7 cellular contexts compared by ENCODE assay signal in the genomic region with DNA sequence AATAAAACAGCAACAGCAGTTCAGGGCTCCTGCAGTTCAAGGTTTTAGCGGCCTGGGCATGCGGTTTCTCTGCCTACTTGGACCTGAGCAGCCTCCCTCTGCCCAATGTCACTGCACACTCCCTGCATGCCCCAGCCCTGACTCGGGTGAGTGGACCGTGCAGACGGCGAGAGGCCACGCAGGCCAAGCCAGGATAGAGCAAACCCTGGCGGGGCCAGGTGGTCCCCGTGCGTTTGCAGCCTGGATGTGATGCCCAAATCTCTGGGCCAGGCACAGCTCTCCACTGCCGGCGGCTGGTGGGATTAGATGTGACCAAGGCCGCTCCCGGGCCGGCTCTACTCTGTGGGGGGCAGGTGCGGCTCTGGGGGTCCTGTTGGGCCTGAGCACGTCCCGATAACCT.
DNase-seq lines count a peak whose midpoint lies in the region; ATAC-seq, FAIRE-seq and TF ChIP-seq lines count a peak whose summit lies in the region.
"Not testable (repeated sequence)": the region's sequence is repeated elsewhere in the genome, so short reads cannot be mapped to it uniquely, and the experiment has no call there.

No MANE protein-coding gene starts in this region.

- 88% methylated on average over 12 of the region's 18 CpGs for WGBS in K562 (ENCODE audit: insufficient coverage, low coverage, missing lambda C conversion rate)
- WGBS in spleen, 5 donors, result 90 to 97% (median 93%) methylated on average over 5 to 18 of the region's 18 CpGs

- not testable (repeated sequence) for TF ChIP-seq CTCF in Peyer's patch (IDR thresholded peaks at IDR 0.05); K562 (IDR thresholded peaks at IDR 0.05 in 2 of 3, conservative IDR thresholded peaks at IDR 0.05 in 1 of 3; ENCODE audit: insufficient read depth in 2 of 3, low read depth in 1 of 3, low read length in 3 of 3); osteoblast (IDR thresholded peaks at IDR 0.05; ENCODE audit: extremely low read depth, low read depth, low read length); spleen (IDR thresholded peaks at IDR 0.05 in 8 of 11, conservative IDR thresholded peaks at IDR 0.05 in 3 of 11)

- H3K9me1 ChIP-seq in K562 (ENCODE audit: control insufficient read depth, insufficient read depth, low read length), result not testable (repeated sequence)

- H3K4me2 ChIP-seq in K562 (ENCODE audit: insufficient read depth, low read length); osteoblast (ENCODE audit: insufficient read depth, low read length): not testable (repeated sequence)

- in situ Hi-C loops in K562 (cut with MboI), result not testable (repeated sequence)

- not testable (repeated sequence) for H3K27ac ChIP-seq in Peyer's patch; K562 (ENCODE audit: extremely low read depth, low read depth, low read length); osteoblast (ENCODE audit: low read depth, low read length); spleen

- TF ChIP-seq RAD21 in K562 (CRISPR knock-in tag; conservative IDR thresholded peaks at IDR 0.05 in 1 of 2, IDR thresholded peaks at IDR 0.05 in 1 of 2), result not testable (repeated sequence)

- POLR2A ChIA-PET in K562 (lab: Yijun Ruan, JAX), result interaction anchor here (0.6 to 1.6 kb wide), 2 partner anchors 13 to 14 kb away, joined by 3 to 4 read pairs; no protein-coding TSS in a partner anchor

- DNase-seq in Peyer's patch (peak in 2 of 3 donors; percentile 19 to 31), Right ventricle myocardium inferior (ENCODE audit: missing footprints) (peak; percentile 45), islet precursor cell (peak; percentile 38), osteoblast (ENCODE audit: insufficient read length, low spot score, missing footprints) (peak; percentile 38), spleen (peak; percentile 64)
- DNase-seq in activated effector memory CD4-positive, alpha-beta T cell treated with anti-CD3 and anti-CD28 coated beads, Interleukin-2, amount 50 U/mL, for 16 hours, result peak; percentile 33
- DNase-seq in K562 (ENCODE audit: extremely low read depth in 1 of 4, low spot score in 3 of 4), result not testable (repeated sequence)

- H3K4me1 ChIP-seq in Peyer's patch; osteoblast (ENCODE audit: insufficient read depth, low read length): not testable (repeated sequence)
- H3K4me1 ChIP-seq in K562 (replicated peaks in 1 of 2; ENCODE audit: control insufficient read depth in 2 of 2, insufficient read depth in 2 of 2, low read length in 2 of 2) (peaks cover 0 to 47% of the 10 kb centered on the region in 2 experiments; a peak in 2 of 5 replicates), spleen (peaks cover 0 to 24% (median 4%) of the 10 kb centered on the region in 6 donors)

- not testable (repeated sequence) for TF ChIP-seq EP300 in K562 (IDR thresholded peaks at IDR 0.05; ENCODE audit: low read length)

- FAIRE-seq in K562 (lab: Jason Lieb, UNC), result not testable (repeated sequence)

- H3K9me3 ChIP-seq in Peyer's patch; K562 (replicated peaks; ENCODE audit: control insufficient read depth, insufficient read depth, low read depth, low read length); osteoblast (ENCODE audit: low read depth, low read length); spleen: not testable (repeated sequence)

- BruUV-seq in K562 (replicated peaks; lab: Mats Ljungman, UMichigan), result not testable (repeated sequence)

- H3K36me3 ChIP-seq in Peyer's patch; K562 (ENCODE audit: control insufficient read depth, insufficient read depth, low read length); osteoblast (ENCODE audit: insufficient read depth, low read length): not testable (repeated sequence)
- H3K36me3 ChIP-seq in spleen, result peaks cover 0 to 57% (median 0%) of the 10 kb centered on the region in 6 donors

- H3K79me2 ChIP-seq in K562 (ENCODE audit: control insufficient read depth, insufficient read depth, low read length); osteoblast (ENCODE audit: insufficient read depth, low read length): not testable (repeated sequence)

- not testable (repeated sequence) for H4K20me1 ChIP-seq in K562 (replicated peaks; ENCODE audit: control insufficient read depth, insufficient read depth, low read length); osteoblast (ENCODE audit: insufficient read depth, low read length)

- not testable (repeated sequence) for TF ChIP-seq POLR2A in Peyer's patch (IDR thresholded peaks at IDR 0.05); spleen (IDR thresholded peaks at IDR 0.05)
- TF ChIP-seq POLR2A in K562 (conservative IDR thresholded peaks at IDR 0.05), result 0 out of 2 replicates have a peak, but pooled peaks have one; percentile 17

- H3K4me3 ChIP-seq in Peyer's patch; K562; osteoblast (ENCODE audit: insufficient read depth, low read length); spleen: not testable (repeated sequence)

- CTCF ChIA-PET in K562 (lab: Yijun Ruan, JAX; ENCODE audit: low intra/inter-chr PET ratio), result not testable (repeated sequence)

- ATAC-seq in K562, Right ventricle myocardium inferior: not testable (repeated sequence)

- not testable (repeated sequence) for H2AFZ ChIP-seq in K562 (ENCODE audit: low read depth, low read length); osteoblast (ENCODE audit: low read length)

- intact Hi-C loops in K562 (cut with micrococcal nuclease); Right ventricle myocardium inferior (cut with DNase I); spleen (cut with DNase I; ENCODE audit: low total_unique reads): not testable (repeated sequence)

- H3K27me3 ChIP-seq in Peyer's patch; K562 (ENCODE audit: control insufficient read depth in 2 of 2, insufficient read depth in 2 of 2, low read length in 2 of 2); osteoblast (ENCODE audit: insufficient read depth, low read length); spleen (replicated peaks in 1 of 7): not testable (repeated sequence)

- H3K9ac ChIP-seq in K562 (ENCODE audit: insufficient read depth in 1 of 2, low read depth in 2 of 2, low read length in 2 of 2), result not testable (repeated sequence)

TF ChIP-seq in K562, 482 proteins besides CTCF, POLR2A, EP300 and RAD21:
- TF ChIP-seq RBM22 (IDR thresholded peaks at IDR 0.05; ENCODE audit: low read depth, low read length, poor library complexity, severe bottlenecking) (peak; percentile 54), POLR2G (IDR thresholded peaks at IDR 0.05; ENCODE audit: low read depth, low read length) (peak; percentile 60)
